In the genomic region with DNA sequence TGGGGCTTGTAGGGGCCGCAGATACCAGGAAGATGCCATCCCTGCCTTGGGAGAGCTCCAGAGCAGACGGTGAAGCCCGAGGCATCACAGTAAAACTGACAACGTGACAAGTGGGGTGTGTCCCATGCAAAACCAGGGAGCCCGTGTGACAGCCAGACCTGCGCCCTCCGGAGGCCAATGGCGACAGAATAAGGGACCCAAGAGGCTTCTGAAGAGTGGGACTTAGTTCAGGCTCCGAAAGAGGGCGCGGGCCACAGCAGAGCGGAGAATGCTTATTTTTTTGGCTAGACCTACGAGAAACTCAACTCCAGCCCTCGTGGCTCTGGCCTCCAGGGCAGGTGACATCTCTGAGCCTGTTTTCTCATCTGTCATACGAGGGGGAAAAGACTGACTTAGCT, we compare ENCODE assay signal across 13 cellular contexts.
"Had no signal": no experiment of that assay in that cellular context is flagged by ENCODE, and none has a peak within 500 bp of the region (broad histone marks: within the 10 kb centered on the region; RNA-seq: fewer than 3 reads in every experiment).

No MANE protein-coding gene starts in this region.

- H3K9me3 ChIP-seq: psoas muscle, right lobe of liver, upper lobe of right lung had no signal

- H3K27ac Mint-ChIP-seq: activated T-helper 17 cell treated with anti-CD3 and anti-CD28 coated beads, Interleukin-2, amount 50 U/mL, for 72 hours; mesothelial cell of epicardium; stimulated activated naive CD8-positive, alpha-beta T cell treated with anti-CD3 and anti-CD28 coated beads, Interleukin-15, Interleukin-2, amounts not matched to agents 100 ng/mL and 50 ng/mL, for 24 hours; T-cell had no signal

- H3K27ac ChIP-seq: psoas muscle, right lobe of liver, upper lobe of right lung had no signal

- H3K9me3 Mint-ChIP-seq: activated T-helper 17 cell treated with anti-CD3 and anti-CD28 coated beads, Interleukin-2, amount 50 U/mL, for 72 hours; mesothelial cell of epicardium; stimulated activated naive CD8-positive, alpha-beta T cell treated with anti-CD3 and anti-CD28 coated beads, Interleukin-15, Interleukin-2, amounts not matched to agents 100 ng/mL and 50 ng/mL, for 24 hours; T-cell had no signal

- H3K4me3 Mint-ChIP-seq: activated T-helper 17 cell treated with anti-CD3 and anti-CD28 coated beads, Interleukin-2, amount 50 U/mL, for 72 hours; mesothelial cell of epicardium; stimulated activated naive CD8-positive, alpha-beta T cell treated with anti-CD3 and anti-CD28 coated beads, Interleukin-15, Interleukin-2, amounts not matched to agents 100 ng/mL and 50 ng/mL, for 24 hours; T-cell had no signal

- DNase-seq: activated CD4-positive, alpha-beta T cell treated with anti-CD3 and anti-CD28 coated beads for 1 hour; activated CD4-positive, alpha-beta T cell treated with anti-CD3 and anti-CD28 coated beads, Interleukin-2, amount 50 U/mL, for 4 hours; activated naive CD4-positive, alpha-beta T cell treated with Interleukin-2 at 50 U/mL for 16 hours; activated T-cell treated with anti-CD3 and anti-CD28 coated beads for 4 hours; aorta; T-cell; T1000; upper lobe of right lung had no signal

- H3K27me3 Mint-ChIP-seq: activated T-helper 17 cell treated with anti-CD3 and anti-CD28 coated beads, Interleukin-2, amount 50 U/mL, for 72 hours; stimulated activated naive CD8-positive, alpha-beta T cell treated with anti-CD3 and anti-CD28 coated beads, Interleukin-15, Interleukin-2, amounts not matched to agents 100 ng/mL and 50 ng/mL, for 24 hours; T-cell had no signal

- ATAC-seq: activated T-helper 17 cell treated with anti-CD3 and anti-CD28 coated beads, Interleukin-2, amount 50 U/mL, for 72 hours; psoas muscle; right lobe of liver; T-cell; upper lobe of right lung had no signal

- H3K27me3 ChIP-seq: right lobe of liver, upper lobe of right lung had no signal

- H3K4me3 ChIP-seq: psoas muscle, right lobe of liver, upper lobe of right lung had no signal

- H3K4me1 Mint-ChIP-seq: activated T-helper 17 cell treated with anti-CD3 and anti-CD28 coated beads, Interleukin-2, amount 50 U/mL, for 72 hours; mesothelial cell of epicardium; T-cell had no signal
